ENCODE assay signal across 34 cellular contexts in genomic region chr10:129361676-129362376, GRCh38.
"Had no signal": no experiment of that assay in that cellular context is flagged by ENCODE, and none has a peak within 500 bp of the region (broad histone marks: within the 10 kb centered on the region; RNA-seq: fewer than 3 reads in every experiment).

No MANE protein-coding gene starts in this region.

- H3K36me3 Mint-ChIP-seq: activated CD4-positive, alpha-beta memory T cell treated with anti-CD3 and anti-CD28 coated beads for 36 hours; activated CD8-positive, alpha-beta memory T cell treated with anti-CD3 and anti-CD28 coated beads, Interleukin-2, amount 10 ng/mL, durations not matched to agents 7 days and 5 days; activated naive CD4-positive, alpha-beta T cell treated with anti-CD3 and anti-CD28 coated beads, Interleukin-2, amount 50 U/mL, for 24 hours; activated naive CD8-positive, alpha-beta T cell treated with anti-CD3 and anti-CD28 coated beads for 36 hours had no signal

- H3K36me3 ChIP-seq: adrenal gland, esophagus muscularis mucosa, gastroesophageal sphincter had no signal

- H3K4me3 ChIP-seq: adrenal gland, body of pancreas, esophagus muscularis mucosa, gastroesophageal sphincter had no signal

- ATAC-seq: activated CD4-positive, alpha-beta T cell treated with anti-CD3 and anti-CD28 coated beads for 36 hours; activated CD8-positive, alpha-beta memory T cell treated with anti-CD3 and anti-CD28 coated beads, Interleukin-2, amount 10 ng/mL, durations not matched to agents 7 days and 5 days; activated CD8-positive, alpha-beta T cell treated with anti-CD3 and anti-CD28 coated beads, Interleukin-2, amount 10 ng/mL, durations not matched to agents 7 days and 5 days; activated naive CD8-positive, alpha-beta T cell treated with anti-CD3 and anti-CD28 coated beads, Interleukin-2, amount 50 U/mL, for 24 hours; body of pancreas; effector memory CD8-positive, alpha-beta T cell; foreskin keratinocyte; gastroesophageal sphincter; T-helper 17 cell had no signal

- H3K27me3 Mint-ChIP-seq: activated CD4-positive, alpha-beta memory T cell treated with anti-CD3 and anti-CD28 coated beads for 36 hours; activated CD4-positive, alpha-beta T cell treated with anti-CD3 and anti-CD28 coated beads for 36 hours; activated CD4-positive, alpha-beta T cell treated with anti-CD3 and anti-CD28 coated beads, Interleukin-2, amount 10 ng/mL, durations not matched to agents 24 days and 14 days; activated CD8-positive, alpha-beta memory T cell treated with anti-CD3 and anti-CD28 coated beads, Interleukin-2, amount 10 ng/mL, durations not matched to agents 7 days and 5 days; activated naive CD8-positive, alpha-beta T cell treated with anti-CD3 and anti-CD28 coated beads, Interleukin-2, amount 50 U/mL, for 24 hours had no signal

- H3K9me3 Mint-ChIP-seq: activated CD4-positive, alpha-beta T cell treated with anti-CD3 and anti-CD28 coated beads, Interleukin-2, amount 10 ng/mL, durations not matched to agents 24 days and 14 days; activated T-helper 1 cell treated with anti-CD3 and anti-CD28 coated beads, Interleukin-12 subunit alpha, Interleukin-12 subunit beta, Interleukin-2, Interleukin-4 antibody, amounts not matched to agents 30 ng/mL and 10 ng/mL and 1 ng/mL, durations not matched to agents 14 hours and 24 hours and 36 hours; effector memory CD8-positive, alpha-beta T cell; T-helper 2 cell treated with Interferon-gamma antibody and Interleukin-4, amounts not matched to agents 5 μg/mL and 100 μg/mL, for 36 hours had no signal

- H3K4me1 Mint-ChIP-seq: activated CD4-positive, alpha-beta T cell treated with anti-CD3 and anti-CD28 coated beads for 36 hours; activated CD4-positive, alpha-beta T cell treated with anti-CD3 and anti-CD28 coated beads, Interleukin-2, amount 10 ng/mL, durations not matched to agents 24 days and 14 days; activated CD8-positive, alpha-beta memory T cell treated with anti-CD3 and anti-CD28 coated beads, Interleukin-2, amount 10 ng/mL, durations not matched to agents 7 days and 5 days; activated naive CD4-positive, alpha-beta T cell treated with anti-CD3 and anti-CD28 coated beads, Interleukin-2, amount 50 U/mL, for 24 hours; activated naive CD8-positive, alpha-beta T cell treated with anti-CD3 and anti-CD28 coated beads for 36 hours; activated naive CD8-positive, alpha-beta T cell treated with anti-CD3 and anti-CD28 coated beads, Interleukin-2, amount 50 U/mL, for 24 hours; T-helper 17 cell had no signal

- DNase-seq: activated CD4-positive, alpha-beta memory T cell treated with anti-CD3 and anti-CD28 coated beads for 36 hours; activated CD4-positive, alpha-beta T cell treated with anti-CD3 and anti-CD28 coated beads for 36 hours; activated CD4-positive, alpha-beta T cell treated with anti-CD3 and anti-CD28 coated beads, Interleukin-2, amount 10 ng/mL, durations not matched to agents 24 days and 14 days; activated CD4-positive, CD25-positive, alpha-beta regulatory T cell; activated CD4-positive, CD25-positive, alpha-beta regulatory T cell treated with anti-CD3 and anti-CD28 coated beads, Interleukin-2, amount 50 U/mL, for 72 hours; activated CD8-positive, alpha-beta memory T cell treated with anti-CD3 and anti-CD28 coated beads, Interleukin-2, amount 10 ng/mL, durations not matched to agents 7 days and 5 days; activated CD8-positive, alpha-beta memory T cell treated with anti-CD3 and anti-CD28 coated beads, Interleukin-2, amount 50 U/mL, for 4 hours; activated CD8-positive, alpha-beta T cell treated with anti-CD3 and anti-CD28 coated beads, Interleukin-2, amount 10 ng/mL, durations not matched to agents 7 days and 5 days; activated effector memory CD4-positive, alpha-beta T cell treated with anti-CD3 and anti-CD28 coated beads, Interleukin-2, amount 50 U/mL, for 16 hours; activated naive CD4-positive, alpha-beta T cell treated with anti-CD3 and anti-CD28 coated beads for 36 hours; activated naive CD8-positive, alpha-beta T cell treated with anti-CD3 and anti-CD28 coated beads for 36 hours; activated naive CD8-positive, alpha-beta T cell treated with anti-CD3 and anti-CD28 coated beads, Interleukin-2, amount 50 U/mL, for 24 hours; activated T-cell treated with anti-CD3 and anti-CD28 coated beads, Interleukin-2, amount 50 U/mL, for 1 hour; activated T-cell treated with anti-CD3 and anti-CD28 coated beads, Interleukin-2, amount 50 U/mL, for 48 hours; adrenal gland; amygdala; aorta; body of pancreas; caudate nucleus; cortex of kidney; dermis blood vessel endothelial cell; effector CD4-positive, alpha-beta T cell; effector memory CD8-positive, alpha-beta T cell; erythroblast; foreskin keratinocyte; T-helper 1 cell; T-helper 17 cell; T1000 had no signal

- H3K9me3 ChIP-seq: body of pancreas had no signal

- H3K27ac ChIP-seq: adrenal gland, body of pancreas, esophagus muscularis mucosa, foreskin keratinocyte, gastroesophageal sphincter had no signal

- H3K4me1 ChIP-seq: adrenal gland, body of pancreas, esophagus muscularis mucosa, foreskin keratinocyte, gastroesophageal sphincter had no signal

- H3K27me3 ChIP-seq: adrenal gland, body of pancreas, esophagus muscularis mucosa, foreskin keratinocyte had no signal

- H3K4me3 Mint-ChIP-seq: activated CD4-positive, alpha-beta memory T cell treated with anti-CD3 and anti-CD28 coated beads for 36 hours; activated CD4-positive, alpha-beta T cell treated with anti-CD3 and anti-CD28 coated beads for 36 hours; activated CD4-positive, alpha-beta T cell treated with anti-CD3 and anti-CD28 coated beads, Interleukin-2, amount 10 ng/mL, durations not matched to agents 24 days and 14 days; activated CD8-positive, alpha-beta memory T cell treated with anti-CD3 and anti-CD28 coated beads, Interleukin-2, amount 10 ng/mL, durations not matched to agents 7 days and 5 days; activated CD8-positive, alpha-beta T cell treated with anti-CD3 and anti-CD28 coated beads, Interleukin-2, amount 10 ng/mL, durations not matched to agents 7 days and 5 days; activated naive CD4-positive, alpha-beta T cell treated with anti-CD3 and anti-CD28 coated beads for 36 hours; activated naive CD4-positive, alpha-beta T cell treated with anti-CD3 and anti-CD28 coated beads, Interleukin-2, amount 50 U/mL, for 24 hours; activated naive CD8-positive, alpha-beta T cell treated with anti-CD3 and anti-CD28 coated beads for 36 hours; activated naive CD8-positive, alpha-beta T cell treated with anti-CD3 and anti-CD28 coated beads, Interleukin-2, amount 50 U/mL, for 24 hours; activated T-helper 1 cell treated with anti-CD3 and anti-CD28 coated beads, Interleukin-12 subunit alpha, Interleukin-12 subunit beta, Interleukin-2, Interleukin-4 antibody, amounts not matched to agents 30 ng/mL and 10 ng/mL and 1 ng/mL, durations not matched to agents 14 hours and 24 hours and 36 hours; effector memory CD8-positive, alpha-beta T cell; T-helper 17 cell; T-helper 2 cell treated with Interferon-gamma antibody and Interleukin-4, amounts not matched to agents 5 μg/mL and 100 μg/mL, for 36 hours had no signal

- H3K27ac Mint-ChIP-seq: activated CD4-positive, alpha-beta memory T cell treated with anti-CD3 and anti-CD28 coated beads for 36 hours; activated CD4-positive, alpha-beta T cell treated with anti-CD3 and anti-CD28 coated beads for 36 hours; activated CD4-positive, alpha-beta T cell treated with anti-CD3 and anti-CD28 coated beads, Interleukin-2, amount 10 ng/mL, durations not matched to agents 24 days and 14 days; activated CD8-positive, alpha-beta memory T cell treated with anti-CD3 and anti-CD28 coated beads, Interleukin-2, amount 10 ng/mL, durations not matched to agents 7 days and 5 days; activated CD8-positive, alpha-beta T cell treated with anti-CD3 and anti-CD28 coated beads, Interleukin-2, amount 10 ng/mL, durations not matched to agents 7 days and 5 days; activated naive CD4-positive, alpha-beta T cell treated with anti-CD3 and anti-CD28 coated beads for 36 hours; activated naive CD4-positive, alpha-beta T cell treated with anti-CD3 and anti-CD28 coated beads, Interleukin-2, amount 50 U/mL, for 24 hours; activated naive CD8-positive, alpha-beta T cell treated with anti-CD3 and anti-CD28 coated beads for 36 hours; activated naive CD8-positive, alpha-beta T cell treated with anti-CD3 and anti-CD28 coated beads, Interleukin-2, amount 50 U/mL, for 24 hours; activated T-helper 1 cell treated with anti-CD3 and anti-CD28 coated beads, Interleukin-12 subunit alpha, Interleukin-12 subunit beta, Interleukin-2, Interleukin-4 antibody, amounts not matched to agents 30 ng/mL and 10 ng/mL and 1 ng/mL, durations not matched to agents 14 hours and 24 hours and 36 hours; activated T-helper 2 cell treated with anti-CD3 and anti-CD28 coated beads, Interferon-gamma antibody, Interleukin-2, Interleukin-4, amounts not matched to agents 10 μg/mL and 5 μg/mL and 100 μg/mL, durations not matched to agents 14 hours and 24 hours and 36 hours; effector memory CD8-positive, alpha-beta T cell; T-helper 17 cell; T-helper 2 cell treated with Interferon-gamma antibody and Interleukin-4, amounts not matched to agents 5 μg/mL and 100 μg/mL, for 36 hours had no signal
